Comparison of ENCODE assay signal across 26 cellular contexts in the genomic region with DNA sequence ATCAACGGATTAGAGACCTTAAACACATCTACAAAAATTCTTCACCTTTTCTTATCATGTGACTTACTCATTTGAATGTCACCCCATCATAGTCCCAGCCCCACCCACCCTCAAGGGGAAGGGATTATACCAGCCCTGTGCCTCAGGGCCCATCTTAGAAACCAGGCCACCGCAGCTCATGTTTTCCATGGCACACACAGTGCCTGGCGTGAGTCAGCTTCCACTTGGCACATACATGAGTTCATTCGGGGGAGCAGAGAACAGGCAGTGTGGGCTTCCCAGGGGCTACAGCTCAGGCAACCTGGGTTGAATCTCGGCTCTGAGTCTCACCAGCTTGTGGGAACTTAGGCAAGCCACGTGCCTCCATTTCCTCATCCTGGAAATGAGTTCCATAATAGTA.
"Had no signal": no experiment of that assay in that cellular context is flagged by ENCODE, and none has a peak within 500 bp of the region (broad histone marks: within the 10 kb centered on the region; RNA-seq: fewer than 3 reads in every experiment).

No MANE protein-coding gene starts in this region.

- H3K36me3 ChIP-seq: cardiac muscle cell, colonic mucosa, esophagus squamous epithelium, gastrocnemius medialis, heart right ventricle had no signal

- H3K27ac ChIP-seq: body of pancreas, cardiac muscle cell, colonic mucosa, epithelial cell of prostate, esophagus squamous epithelium, gastrocnemius medialis, heart right ventricle, hepatocyte had no signal

- H3K27me3 ChIP-seq: body of pancreas, cardiac muscle cell, colonic mucosa had no signal

- ATAC-seq: activated CD4-positive, alpha-beta T cell treated with anti-CD3 and anti-CD28 coated beads for 36 hours; activated CD8-positive, alpha-beta memory T cell treated with anti-CD3 and anti-CD28 coated beads, Interleukin-2, amount 10 ng/mL, durations not matched to agents 7 days and 5 days; activated CD8-positive, alpha-beta T cell treated with anti-CD3 and anti-CD28 coated beads, Interleukin-2, amount 10 ng/mL, durations not matched to agents 7 days and 5 days; body of pancreas; gastrocnemius medialis; heart right ventricle had no signal

- H3K4me1 ChIP-seq: body of pancreas, colonic mucosa, esophagus squamous epithelium, gastrocnemius medialis, heart right ventricle had no signal

- DNase-seq: activated CD4-positive, alpha-beta memory T cell treated with anti-CD3 and anti-CD28 coated beads for 36 hours; activated CD4-positive, alpha-beta T cell treated with anti-CD3 and anti-CD28 coated beads for 36 hours; activated CD4-positive, alpha-beta T cell treated with anti-CD3 and anti-CD28 coated beads, Interleukin-2, amount 10 ng/mL, durations not matched to agents 24 days and 14 days; activated CD4-positive, CD25-positive, alpha-beta regulatory T cell; activated CD4-positive, CD25-positive, alpha-beta regulatory T cell treated with anti-CD3 and anti-CD28 coated beads, Interleukin-2, amount 50 U/mL, for 72 hours; activated CD8-positive, alpha-beta memory T cell treated with anti-CD3 and anti-CD28 coated beads, Interleukin-2, amount 10 ng/mL, durations not matched to agents 7 days and 5 days; activated CD8-positive, alpha-beta memory T cell treated with anti-CD3 and anti-CD28 coated beads, Interleukin-2, amount 50 U/mL, for 4 hours; activated CD8-positive, alpha-beta T cell treated with anti-CD3 and anti-CD28 coated beads, Interleukin-2, amount 10 ng/mL, durations not matched to agents 7 days and 5 days; activated effector memory CD4-positive, alpha-beta T cell treated with anti-CD3 and anti-CD28 coated beads, Interleukin-2, amount 50 U/mL, for 16 hours; activated naive CD4-positive, alpha-beta T cell treated with anti-CD3 and anti-CD28 coated beads for 36 hours; activated naive CD8-positive, alpha-beta T cell treated with anti-CD3 and anti-CD28 coated beads, Interleukin-2, amount 10 ng/mL, durations not matched to agents 7 days and 5 days; activated T-cell treated with anti-CD3 and anti-CD28 coated beads, Interleukin-2, amount 50 U/mL, for 1 hour; activated T-cell treated with anti-CD3 and anti-CD28 coated beads, Interleukin-2, amount 50 U/mL, for 48 hours; amniotic stem cell; body of pancreas; central memory CD4-positive, alpha-beta T cell; cerebellar nuclear complex; colonic mucosa; effector CD8-positive, alpha-beta T cell; esophagus squamous epithelium; gastrocnemius medialis; heart right ventricle; T-helper 2 cell had no signal

- H3K79me2 ChIP-seq: hepatocyte had no signal

- H2AFZ ChIP-seq: hepatocyte had no signal

- H3K4me2 ChIP-seq: hepatocyte had no signal

- H3K9me3 ChIP-seq: body of pancreas, colonic mucosa, esophagus squamous epithelium, gastrocnemius medialis, heart right ventricle had no signal

- H3K4me3 ChIP-seq: body of pancreas, cardiac muscle cell, colonic mucosa, esophagus squamous epithelium, gastrocnemius medialis, heart right ventricle, hepatocyte had no signal
